In the genomic region with DNA sequence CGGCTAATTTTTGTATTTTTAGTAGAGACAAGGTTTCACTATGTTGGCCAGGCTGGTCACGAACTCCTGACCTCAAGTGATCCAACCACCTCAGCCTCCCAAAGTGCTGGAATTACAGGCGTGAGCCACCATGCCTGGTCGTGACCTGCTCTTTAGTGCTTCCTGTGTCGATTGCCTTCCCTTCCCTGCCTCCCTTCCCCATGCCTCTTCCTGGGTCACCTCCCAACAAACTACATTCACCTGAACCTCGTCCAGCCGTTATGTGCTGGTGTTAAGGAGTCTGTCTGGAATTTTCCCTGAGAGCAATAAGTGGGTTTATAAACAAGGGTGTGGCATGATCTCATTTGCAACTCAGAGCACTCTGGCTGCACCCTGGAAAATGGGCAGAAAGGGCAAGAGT, we compare ENCODE assay signal across 2 cellular contexts.
A peak's percentile ranks its signal among the peaks of the same experiment; 100 is the strongest.
TF ChIP-seq lines count a peak whose summit lies in the region.

No MANE protein-coding gene starts in this region.

TF ChIP-seq in K562, 482 proteins besides CTCF, POLR2A, EP300 and RAD21:
- TF ChIP-seq KDM4B (IDR thresholded peaks at IDR 0.05; ENCODE audit: borderline replicate concordance in 2 of 2, low read depth in 1 of 2), result 0 out of 4 replicates have a peak, but pooled peaks of 1 of the 2 experiments have one; percentile 34
- no peak for TF ChIP-seq ATF4 (CRISPR knock-in tag; IDR thresholded peaks at IDR 0.05)
- TF ChIP-seq ZNF174 (CRISPR knock-in tag; IDR thresholded peaks at IDR 0.05), result no peak
- TF ChIP-seq STAG1 (CRISPR knock-in tag; IDR thresholded peaks at IDR 0.05; ENCODE audit: borderline replicate concordance), result 0 out of 2 replicates have a peak, but pooled peaks have one; percentile 17
- TF ChIP-seq, protein P1, sequence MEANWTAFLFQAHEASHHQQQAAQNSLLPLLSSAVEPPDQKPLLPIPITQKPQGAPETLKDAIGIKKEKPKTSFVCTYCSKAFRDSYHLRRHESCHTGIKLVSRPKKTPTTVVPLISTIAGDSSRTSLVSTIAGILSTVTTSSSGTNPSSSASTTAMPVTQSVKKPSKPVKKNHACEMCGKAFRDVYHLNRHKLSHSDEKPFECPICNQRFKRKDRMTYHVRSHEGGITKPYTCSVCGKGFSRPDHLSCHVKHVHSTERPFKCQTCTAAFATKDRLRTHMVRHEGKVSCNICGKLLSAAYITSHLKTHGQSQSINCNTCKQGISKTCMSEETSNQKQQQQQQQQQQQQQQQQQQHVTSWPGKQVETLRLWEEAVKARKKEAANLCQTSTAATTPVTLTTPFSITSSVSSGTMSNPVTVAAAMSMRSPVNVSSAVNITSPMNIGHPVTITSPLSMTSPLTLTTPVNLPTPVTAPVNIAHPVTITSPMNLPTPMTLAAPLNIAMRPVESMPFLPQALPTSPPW (CRISPR knock-in tag; IDR thresholded peaks at IDR 0.05), result no peak
- no peak for TF ChIP-seq ETS2 (tag; IDR thresholded peaks at IDR 0.05; ENCODE audit: borderline replicate concordance, poor library complexity, severe bottlenecking)
- TF ChIP-seq ZNF436 (CRISPR knock-in tag; IDR thresholded peaks at IDR 0.05), result no peak
- TF ChIP-seq FOXK1 (CRISPR knock-in tag; IDR thresholded peaks at IDR 0.05; ENCODE audit: borderline replicate concordance), result peak; percentile 52; the same call in 1 of the 2 replicates
- TF ChIP-seq ARHGAP35 (IDR thresholded peaks at IDR 0.05; ENCODE audit: partially characterized antibody), result peak; percentile 17
- TF ChIP-seq ZNF175 (CRISPR knock-in tag; IDR thresholded peaks at IDR 0.05; ENCODE audit: low read depth), result no peak
- no peak for TF ChIP-seq RFX5 (IDR thresholded peaks at IDR 0.05; ENCODE audit: low read depth, low read length)
- no peak for TF ChIP-seq MYBL2 (IDR thresholded peaks at IDR 0.05; ENCODE audit: low read depth)
- TF ChIP-seq MYBL2 (CRISPR knock-in tag; IDR thresholded peaks at IDR 0.05; ENCODE audit: borderline replicate concordance), result no peak
- no peak for TF ChIP-seq MECOM (CRISPR knock-in tag; IDR thresholded peaks at IDR 0.05)
- no peak for TF ChIP-seq EGR1 (conservative IDR thresholded peaks at IDR 0.05)
- no peak for TF ChIP-seq SMC3 (conservative IDR thresholded peaks at IDR 0.05; ENCODE audit: insufficient read depth, low read depth, low read length)
- TF ChIP-seq RNF219 (CRISPR knock-in tag; IDR thresholded peaks at IDR 0.05), result no peak
- peak; percentile 60; the same call in 1 of the 2 replicates for TF ChIP-seq ZBTB43 (CRISPR knock-in tag; IDR thresholded peaks at IDR 0.05)
- TF ChIP-seq PPARD (CRISPR knock-in tag; IDR thresholded peaks at IDR 0.05), result no peak
- TF ChIP-seq ZNF512 (tag; IDR thresholded peaks at IDR 0.05), result no peak

TF ChIP-seq in WTC11, 78 proteins besides CTCF, POLR2A, EP300 and RAD21:
- no peak for TF ChIP-seq ZNF317 (CRISPR knock-in tag; IDR thresholded peaks at IDR 0.05; ENCODE audit: borderline replicate concordance, low read depth)
- TF ChIP-seq ZNF671 (CRISPR knock-in tag; IDR thresholded peaks at IDR 0.05), result no peak
- TF ChIP-seq, protein P2, sequence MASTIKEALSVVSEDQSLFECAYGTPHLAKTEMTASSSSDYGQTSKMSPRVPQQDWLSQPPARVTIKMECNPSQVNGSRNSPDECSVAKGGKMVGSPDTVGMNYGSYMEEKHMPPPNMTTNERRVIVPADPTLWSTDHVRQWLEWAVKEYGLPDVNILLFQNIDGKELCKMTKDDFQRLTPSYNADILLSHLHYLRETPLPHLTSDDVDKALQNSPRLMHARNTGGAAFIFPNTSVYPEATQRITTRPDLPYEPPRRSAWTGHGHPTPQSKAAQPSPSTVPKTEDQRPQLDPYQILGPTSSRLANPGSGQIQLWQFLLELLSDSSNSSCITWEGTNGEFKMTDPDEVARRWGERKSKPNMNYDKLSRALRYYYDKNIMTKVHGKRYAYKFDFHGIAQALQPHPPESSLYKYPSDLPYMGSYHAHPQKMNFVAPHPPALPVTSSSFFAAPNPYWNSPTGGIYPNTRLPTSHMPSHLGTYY (CRISPR knock-in tag; IDR thresholded peaks at IDR 0.05), result no peak
- no peak for TF ChIP-seq SP1 (CRISPR knock-in tag; conservative IDR thresholded peaks at IDR 0.05)
